Comparison of ENCODE assay signal across 9 cellular contexts in genomic region chr12:69688496-69689427, GRCh38. TPM values are rescaled to one million over a fixed set of nuclear protein-coding genes. Genes with fewer than 3 reads are reported as not detected.
DNase-seq lines count a peak whose midpoint lies in the region; ATAC-seq and TF ChIP-seq lines count a peak whose summit lies in the region.
"Had no signal": no experiment of that assay in that cellular context is flagged by ENCODE, and none has a peak within 500 bp of the region (broad histone marks: within the 10 kb centered on the region; RNA-seq: fewer than 3 reads in every experiment).

No MANE protein-coding gene starts in this region.

- H3K79me1 ChIP-seq in mesenchymal stem cell (replicated peaks; ENCODE audit: low read length, poor library complexity, severe bottlenecking), result no peaks in the 10 kb centered on the region

- H3K9me3 Mint-ChIP-seq in T-helper 2 cell treated with Interferon-gamma antibody and Interleukin-4, amounts not matched to agents 5 μg/mL and 100 μg/mL, for 36 hours, result no peaks in the 10 kb centered on the region

- DNase-seq in GDM1 (lab: John Stamatoyannopoulos, UW) (peak; percentile 43), coronary artery (ENCODE audit: low spot score) (peak; percentile 75), mesenchymal stem cell (peak; percentile 95), transverse colon (peak; percentile 21), superior temporal gyrus (ENCODE audit: extremely low spot score) (no peak)
- DNase-seq in T-helper 2 cell treated with Interferon-gamma antibody and Interleukin-4, amounts not matched to agents 5 μg/mL and 100 μg/mL, for 36 hours (ENCODE audit: low spot score), result peak; percentile 4
- no peak for DNase-seq in central memory CD4-positive, alpha-beta T cell

- TF ChIP-seq POLR2A in transverse colon (IDR thresholded peaks at IDR 0.05), result no peak

- peak overlapping the region in 1 of 2 donors; percentile 53 for H3K27ac ChIP-seq in coronary artery
- H3K27ac ChIP-seq in mesenchymal stem cell (ENCODE audit: low read length, poor library complexity, severe bottlenecking), result peak overlapping the region; percentile 100
- H3K27ac ChIP-seq in transverse colon, result no peak overlapping the region

- peak overlapping the region; percentile 1 for H2AFZ ChIP-seq in mesenchymal stem cell (ENCODE audit: low read depth, low read length)

- H3K27me3 Mint-ChIP-seq in T-helper 2 cell treated with Interferon-gamma antibody and Interleukin-4, amounts not matched to agents 5 μg/mL and 100 μg/mL, for 36 hours (ENCODE audit: low read depth), result peaks cover 15% of the 10 kb centered on the region

- in situ Hi-C loops in transverse colon (cut with MboI; ENCODE audit: low pct_ligation_motif_present in 1 of 4, low pct_unique_long_range_greater_than_20kb in 1 of 4, low sequenced_read_pairs in 3 of 4), result no loop called here

- H3K27me3 ChIP-seq in mesenchymal stem cell (ENCODE audit: control insufficient read depth in 1 of 2, insufficient read depth in 1 of 2, low read length in 2 of 2) (no peaks in the 10 kb centered on the region), transverse colon (peaks cover 4% of the 10 kb centered on the region)

- H2BK12ac ChIP-seq in mesenchymal stem cell (ENCODE audit: low read length in 2 of 2), result peak overlapping the region in 1 of 2 experiments; percentile 10

- no peak overlapping the region for H3K14ac ChIP-seq in mesenchymal stem cell (ENCODE audit: low read length in 2 of 2)

- H3K4me3 ChIP-seq in coronary artery, result no peak overlapping the region
- H3K4me3 ChIP-seq in mesenchymal stem cell (ENCODE audit: insufficient read depth in 1 of 2, low read depth in 1 of 2, low read length in 2 of 2), result peak overlapping the region in 1 of 2 experiments; percentile 16
- no peak overlapping the region for H3K4me3 ChIP-seq in transverse colon
- H3K4me3 ChIP-seq: skin epidermis had no signal

- no peaks in the 10 kb centered on the region for H3K36me3 ChIP-seq in mesenchymal stem cell (ENCODE audit: control insufficient read depth in 1 of 2, insufficient read depth in 2 of 2, low read depth in 1 of 2, low read length in 2 of 2)
- H3K36me3 ChIP-seq in transverse colon, result no peaks in the 10 kb centered on the region

- peak overlapping the region; percentile 54 for H3K9ac ChIP-seq in mesenchymal stem cell (ENCODE audit: low read length)

- TF ChIP-seq EP300 in transverse colon (IDR thresholded peaks at IDR 0.05; ENCODE audit: low read depth), result no peak

- no peak overlapping the region for H3K23ac ChIP-seq in mesenchymal stem cell (ENCODE audit: low read length in 2 of 2)

- peak overlapping the region; percentile 27 for H3K4me2 ChIP-seq in mesenchymal stem cell (ENCODE audit: low read length, poor library complexity, severe bottlenecking)

- 21% methylated on average over 12 of the region's 14 CpGs for WGBS in mesenchymal stem cell
- 42 to 85% methylated on average over 4 to 14 of the region's 14 CpGs for WGBS in transverse colon (ENCODE audit: low coverage in 1 of 2), 2 donors

- no peak overlapping the region for H4K91ac ChIP-seq in mesenchymal stem cell (ENCODE audit: low read length)

- no peak overlapping the region for H3K4me3 Mint-ChIP-seq in T-helper 2 cell treated with Interferon-gamma antibody and Interleukin-4, amounts not matched to agents 5 μg/mL and 100 μg/mL, for 36 hours

- H3K4me1 Mint-ChIP-seq in T-helper 2 cell treated with Interferon-gamma antibody and Interleukin-4, amounts not matched to agents 5 μg/mL and 100 μg/mL, for 36 hours (ENCODE audit: low read depth), result peaks cover 8% of the 10 kb centered on the region

- peak overlapping the region; percentile 84 for H4K8ac ChIP-seq in mesenchymal stem cell (ENCODE audit: low read length)

- intact Hi-C loops in transverse colon (cut with DNase I; ENCODE audit: low total_unique reads), result no loop called here

- ATAC-seq in HG03196 (IDR thresholded peaks at IDR 0.05; ENCODE audit: unreplicated experiment), result peak; percentile 53

- peak overlapping the region; percentile 100 for H2AK5ac ChIP-seq in mesenchymal stem cell (ENCODE audit: low read length, severe bottlenecking)

- H3K9me3 ChIP-seq in mesenchymal stem cell (ENCODE audit: control insufficient read depth, low read length), result no peaks in the 10 kb centered on the region
- H3K9me3 ChIP-seq in transverse colon, result no peaks in the 10 kb centered on the region

- H2BK120ac ChIP-seq in mesenchymal stem cell (ENCODE audit: low read depth, low read length), result no peak overlapping the region

- H2BK5ac ChIP-seq in mesenchymal stem cell (ENCODE audit: low read depth, low read length, poor library complexity, severe bottlenecking), result peak overlapping the region; percentile 92

- no peak overlapping the region for H3K4ac ChIP-seq in mesenchymal stem cell (ENCODE audit: low read depth in 1 of 2, low read length in 2 of 2)

- H3K4me1 ChIP-seq in mesenchymal stem cell (ENCODE audit: control insufficient read depth, insufficient read depth, low read depth, low read length) (peaks cover 13% of the 10 kb centered on the region), transverse colon (no peaks in the 10 kb centered on the region)

- no peak overlapping the region for H3K27ac Mint-ChIP-seq in T-helper 2 cell treated with Interferon-gamma antibody and Interleukin-4, amounts not matched to agents 5 μg/mL and 100 μg/mL, for 36 hours

- no peak for TF ChIP-seq CTCF in coronary artery (IDR thresholded peaks at IDR 0.05)
- TF ChIP-seq CTCF in transverse colon (IDR thresholded peaks at IDR 0.05), result no peak

- H3K18ac ChIP-seq in mesenchymal stem cell (ENCODE audit: low read depth in 1 of 2, low read length in 2 of 2), result peak overlapping the region in 1 of 2 experiments; percentile 66

- H2BK15ac ChIP-seq in mesenchymal stem cell (ENCODE audit: low read depth, poor library complexity, severe bottlenecking), result peak overlapping the region; percentile 93

- no peaks in the 10 kb centered on the region for H3K36me3 Mint-ChIP-seq in T-helper 2 cell treated with Interferon-gamma antibody and Interleukin-4, amounts not matched to agents 5 μg/mL and 100 μg/mL, for 36 hours (ENCODE audit: low read depth)

RNA-seq across cellular contexts. Expression of gene BEST3, which starts 10.3 kb away (rescaled TPM):
- polyA plus RNA-seq in mesenchymal stem cell (2013, experiment 1 of 2), result 0.25 TPM
- 0.07 TPM for polyA plus RNA-seq in mesenchymal stem cell (2013, experiment 2 of 2)
- not detected for total RNA-seq in transverse colon

RNA-seq across cellular contexts. Expression of gene RAB3IP, which starts 49.9 kb away (rescaled TPM):
- polyA plus RNA-seq in mesenchymal stem cell (2013, experiment 1 of 2), result 2.1 TPM
- polyA plus RNA-seq in mesenchymal stem cell (2013, experiment 2 of 2), result 2.1 TPM
- total RNA-seq in transverse colon, result 10 to 100 TPM; 24.1 to 38.4 (median 36.3) TPM

Comparison
In these comparisons a context has a peak if more than half of its experiments do, and no peak if none do; other contexts are left out.
1. DNase-seq: peak in GDM1 (single experiment), T-helper 2 cell treated with Interferon-gamma antibody and Interleukin-4, amounts not matched to agents 5 μg/mL and 100 μg/mL, for 36 hours (single experiment), coronary artery (single experiment), mesenchymal stem cell (single experiment) and transverse colon (single experiment); none in superior temporal gyrus (single experiment) and central memory CD4-positive, alpha-beta T cell (single experiment).